26 cellular contexts compared by ENCODE assay signal in genomic region chr18:73476021-73476420, GRCh38.
"Had no signal": no experiment of that assay in that cellular context is flagged by ENCODE, and none has a peak within 500 bp of the region (broad histone marks: within the 10 kb centered on the region; RNA-seq: fewer than 3 reads in every experiment).

No MANE protein-coding gene starts in this region.

- DNase-seq: naive thymus-derived CD4-positive, alpha-beta T cell; natural killer cell; nucleus accumbens; pancreas; right cardiac atrium; right lobe of liver; sigmoid colon; spleen; stimulated activated CD4-positive, alpha-beta T cell treated with anti-CD3 and anti-CD28 coated beads, Interleukin-12 subunit alpha, Interleukin-12 subunit beta, amount 100 ng/mL, for 4 hours; stimulated activated CD4-positive, alpha-beta T cell treated with anti-CD3 and anti-CD28 coated beads, Interleukin-1b, Interleukin-23, amount 100 ng/mL, for 48 hours; stimulated activated CD4-positive, alpha-beta T cell treated with anti-CD3 and anti-CD28 coated beads, Interleukin-4, amount 100 ng/mL, for 1 hour; stimulated activated CD4-positive, alpha-beta T cell treated with anti-CD3 and anti-CD28 coated beads, Interleukin-4, amount 100 ng/mL, for 4 hours; stimulated activated CD8-positive, alpha-beta memory T cell treated with anti-CD3 and anti-CD28 coated beads, Interleukin-4, amount 100 ng/mL, for 48 hours; stimulated activated naive CD4-positive, alpha-beta T cell; stimulated activated naive CD8-positive, alpha-beta T cell treated with anti-CD3 and anti-CD28 coated beads, Interleukin-15, amount 100 ng/mL, for 72 hours; stimulated activated naive CD8-positive, alpha-beta T cell treated with anti-CD3 and anti-CD28 coated beads, Interleukin-15, Interleukin-2, amounts not matched to agents 100 U/mL and 50 U/mL, for 24 hours; substantia nigra; testis; tibial artery; transverse colon; upper lobe of right lung; uterus had no signal

- H3K27ac Mint-ChIP-seq: naive thymus-derived CD4-positive, alpha-beta T cell; natural killer cell; nephron; stimulated activated memory B cell treated with anti-CD40 and anti-IgM and Interleukin-4, amounts not matched to agents 10 μg/mL and 1 μg/mL and 100 μg/mL, for 72 hours; stimulated activated naive CD8-positive, alpha-beta T cell treated with anti-CD3 and anti-CD28 coated beads, Interleukin-15, amount 100 ng/mL, for 72 hours; type B pancreatic cell had no signal

- H3K4me1 Mint-ChIP-seq: naive thymus-derived CD4-positive, alpha-beta T cell; natural killer cell; nephron; neural crest cell; stimulated activated memory B cell treated with anti-CD40 and anti-IgM and Interleukin-4, amounts not matched to agents 10 μg/mL and 1 μg/mL and 100 μg/mL, for 72 hours; stimulated activated naive CD8-positive, alpha-beta T cell treated with anti-CD3 and anti-CD28 coated beads, Interleukin-15, amount 100 ng/mL, for 72 hours had no signal

- H3K9me3 Mint-ChIP-seq: neural crest cell, type B pancreatic cell had no signal

- H3K27me3 Mint-ChIP-seq: stimulated activated memory B cell treated with anti-CD40 and anti-IgM and Interleukin-4, amounts not matched to agents 10 μg/mL and 1 μg/mL and 100 μg/mL, for 72 hours; stimulated activated naive CD8-positive, alpha-beta T cell treated with anti-CD3 and anti-CD28 coated beads, Interleukin-15, amount 100 ng/mL, for 72 hours; type B pancreatic cell had no signal

- H3K4me3 Mint-ChIP-seq: naive thymus-derived CD4-positive, alpha-beta T cell; natural killer cell; nephron; neural crest cell; stimulated activated memory B cell treated with anti-CD40 and anti-IgM and Interleukin-4, amounts not matched to agents 10 μg/mL and 1 μg/mL and 100 μg/mL, for 72 hours; stimulated activated naive CD8-positive, alpha-beta T cell treated with anti-CD3 and anti-CD28 coated beads, Interleukin-15, amount 100 ng/mL, for 72 hours; type B pancreatic cell had no signal

- FAIRE-seq: pancreas had no signal

- H3K36me3 Mint-ChIP-seq: naive thymus-derived CD4-positive, alpha-beta T cell; natural killer cell; stimulated activated memory B cell treated with anti-CD40 and anti-IgM and Interleukin-4, amounts not matched to agents 10 μg/mL and 1 μg/mL and 100 μg/mL, for 72 hours; type B pancreatic cell had no signal

- ATAC-seq: naive thymus-derived CD4-positive, alpha-beta T cell; natural killer cell; pancreas; right cardiac atrium; right lobe of liver; stimulated activated memory B cell treated with anti-CD40 and anti-IgM and Interleukin-4, amounts not matched to agents 10 μg/mL and 1 μg/mL and 100 μg/mL, for 72 hours; stimulated activated naive CD8-positive, alpha-beta T cell treated with anti-CD3 and anti-CD28 coated beads, Interleukin-15, amount 100 ng/mL, for 72 hours; stimulated activated naive CD8-positive, alpha-beta T cell treated with anti-CD3 and anti-CD28 coated beads, Interleukin-15, Interleukin-2, amounts not matched to agents 100 U/mL and 50 U/mL, for 24 hours; upper lobe of right lung had no signal
